Comparison of ENCODE assay signal across 8 cellular contexts in genomic region chr7:99557196-99557607, GRCh38. TPM values are rescaled to one million over a fixed set of nuclear protein-coding genes. Genes with fewer than 3 reads are reported as not detected.
A peak's percentile ranks its signal among the peaks of the same experiment; 100 is the strongest.
DNase-seq lines count a peak whose midpoint lies in the region; ATAC-seq and TF ChIP-seq lines count a peak whose summit lies in the region.
"Had no signal": no experiment of that assay in that cellular context is flagged by ENCODE, and none has a peak within 500 bp of the region (broad histone marks: within the 10 kb centered on the region; RNA-seq: fewer than 3 reads in every experiment).

No MANE protein-coding gene starts in this region.

- no peak for TF ChIP-seq CTCF in HL-60 (IDR thresholded peaks at IDR 0.05; ENCODE audit: insufficient read depth, low read length)

- H3K27ac Mint-ChIP-seq in activated T-helper 17 cell treated with anti-CD3 and anti-CD28 coated beads, Interleukin-2, amount 50 U/mL, for 72 hours, result peak overlapping the region; percentile 98
- peak overlapping the region; percentile 100 for H3K27ac Mint-ChIP-seq in stimulated activated effector memory CD8-positive, alpha-beta T cell treated with anti-CD3 and anti-CD28 coated beads, Interleukin-12 subunit alpha, Interleukin-12 subunit beta, amount 100 ng/mL, for 72 hours

- H3K4me3 ChIP-seq in HL-60 (replicated peaks; ENCODE audit: insufficient read depth, low read length), result peak overlapping the region; percentile 75

- no peak for DNase-seq in HL-60 (ENCODE audit: low read depth in 1 of 2, low spot score in 1 of 2)
- DNase-seq in iris pigment epithelial cell (ENCODE audit: low read depth), result peak; percentile 14
- no peak for DNase-seq in stimulated activated effector memory CD8-positive, alpha-beta T cell treated with anti-CD3 and anti-CD28 coated beads, Interleukin-12 subunit alpha, Interleukin-12 subunit beta, amount 100 ng/mL, for 72 hours (ENCODE audit: low spot score in 2 of 2)
- DNase-seq in stimulated activated naive CD4-positive, alpha-beta T cell treated with Interleukin-2 at 50 U/mL for 16 hours (lab: John Stamatoyannopoulos, UW), result no peak
- DNase-seq in NOMO-1 (lab: John Stamatoyannopoulos, UW; ENCODE audit: unreplicated experiment in 2 of 2), result no peak
- DNase-seq: mucosa of descending colon had no signal

- H3K27me3 Mint-ChIP-seq in activated T-helper 17 cell treated with anti-CD3 and anti-CD28 coated beads, Interleukin-2, amount 50 U/mL, for 72 hours, result no peaks in the 10 kb centered on the region

- H3K9me3 Mint-ChIP-seq in activated T-helper 17 cell treated with anti-CD3 and anti-CD28 coated beads, Interleukin-2, amount 50 U/mL, for 72 hours, result no peaks in the 10 kb centered on the region
- no peaks in the 10 kb centered on the region for H3K9me3 Mint-ChIP-seq in stimulated activated effector memory CD8-positive, alpha-beta T cell treated with anti-CD3 and anti-CD28 coated beads, Interleukin-12 subunit alpha, Interleukin-12 subunit beta, amount 100 ng/mL, for 72 hours

- no peak for ATAC-seq in activated T-helper 17 cell treated with anti-CD3 and anti-CD28 coated beads, Interleukin-2, amount 50 U/mL, for 72 hours (replicated peaks)
- no peak for ATAC-seq in stimulated activated effector memory CD8-positive, alpha-beta T cell treated with anti-CD3 and anti-CD28 coated beads, Interleukin-12 subunit alpha, Interleukin-12 subunit beta, amount 100 ng/mL, for 72 hours
- no peak for ATAC-seq in GM21825 (IDR thresholded peaks at IDR 0.05; ENCODE audit: unreplicated experiment)

- peak overlapping the region; percentile 93 for H3K4me3 Mint-ChIP-seq in activated T-helper 17 cell treated with anti-CD3 and anti-CD28 coated beads, Interleukin-2, amount 50 U/mL, for 72 hours
- H3K4me3 Mint-ChIP-seq in stimulated activated effector memory CD8-positive, alpha-beta T cell treated with anti-CD3 and anti-CD28 coated beads, Interleukin-12 subunit alpha, Interleukin-12 subunit beta, amount 100 ng/mL, for 72 hours, result peak overlapping the region; percentile 100

- H3K36me3 Mint-ChIP-seq in activated T-helper 17 cell treated with anti-CD3 and anti-CD28 coated beads, Interleukin-2, amount 50 U/mL, for 72 hours (ENCODE audit: low read depth), result peaks cover 89% of the 10 kb centered on the region
- peaks cover 84% of the 10 kb centered on the region for H3K36me3 Mint-ChIP-seq in stimulated activated effector memory CD8-positive, alpha-beta T cell treated with anti-CD3 and anti-CD28 coated beads, Interleukin-12 subunit alpha, Interleukin-12 subunit beta, amount 100 ng/mL, for 72 hours

- H3K27ac ChIP-seq in HL-60 (replicated peaks), result no peak overlapping the region

- no peaks in the 10 kb centered on the region for H3K27me3 ChIP-seq in HL-60 (ENCODE audit: insufficient read depth, poor library complexity, severe bottlenecking)

- H3K4me1 Mint-ChIP-seq in activated T-helper 17 cell treated with anti-CD3 and anti-CD28 coated beads, Interleukin-2, amount 50 U/mL, for 72 hours, result peaks cover 38% of the 10 kb centered on the region
- H3K4me1 Mint-ChIP-seq in stimulated activated effector memory CD8-positive, alpha-beta T cell treated with anti-CD3 and anti-CD28 coated beads, Interleukin-12 subunit alpha, Interleukin-12 subunit beta, amount 100 ng/mL, for 72 hours, result peaks cover 32% of the 10 kb centered on the region

RNA-seq across cellular contexts. Expression of gene ZNF655, which starts 1.2 kb away (rescaled TPM):
- 10 to 100 TPM; 79.2 to 98.5 TPM for total RNA-seq in activated T-helper 17 cell treated with anti-CD3 and anti-CD28 coated beads, Interleukin-2, amount 50 U/mL, for 72 hours

RNA-seq across cellular contexts. Expression of gene FAM200A, which starts 5.3 kb away (rescaled TPM):
- total RNA-seq in activated T-helper 17 cell treated with anti-CD3 and anti-CD28 coated beads, Interleukin-2, amount 50 U/mL, for 72 hours, result 1 to 10 TPM; 2.7 to 5.5 TPM

RNA-seq across cellular contexts. Expression of gene TMEM225B, which starts 40.9 kb away (rescaled TPM):
- 1 to 10 TPM in 1 of 2 donors, under 1 TPM in 1; 0.86 to 4.4 TPM for total RNA-seq in activated T-helper 17 cell treated with anti-CD3 and anti-CD28 coated beads, Interleukin-2, amount 50 U/mL, for 72 hours

RNA-seq across cellular contexts. Expression of gene ZKSCAN5, which starts 52.7 kb away (rescaled TPM):
- total RNA-seq in activated T-helper 17 cell treated with anti-CD3 and anti-CD28 coated beads, Interleukin-2, amount 50 U/mL, for 72 hours, result 10 to 100 TPM; 11.5 to 12.2 TPM

RNA-seq across cellular contexts. Expression of gene ZNF394, which starts 57.1 kb away (rescaled TPM):
- total RNA-seq in activated T-helper 17 cell treated with anti-CD3 and anti-CD28 coated beads, Interleukin-2, amount 50 U/mL, for 72 hours, result 10 to 100 TPM; 28.9 to 36.5 TPM
